ENCODE assay signal across 17 cellular contexts in the genomic region with DNA sequence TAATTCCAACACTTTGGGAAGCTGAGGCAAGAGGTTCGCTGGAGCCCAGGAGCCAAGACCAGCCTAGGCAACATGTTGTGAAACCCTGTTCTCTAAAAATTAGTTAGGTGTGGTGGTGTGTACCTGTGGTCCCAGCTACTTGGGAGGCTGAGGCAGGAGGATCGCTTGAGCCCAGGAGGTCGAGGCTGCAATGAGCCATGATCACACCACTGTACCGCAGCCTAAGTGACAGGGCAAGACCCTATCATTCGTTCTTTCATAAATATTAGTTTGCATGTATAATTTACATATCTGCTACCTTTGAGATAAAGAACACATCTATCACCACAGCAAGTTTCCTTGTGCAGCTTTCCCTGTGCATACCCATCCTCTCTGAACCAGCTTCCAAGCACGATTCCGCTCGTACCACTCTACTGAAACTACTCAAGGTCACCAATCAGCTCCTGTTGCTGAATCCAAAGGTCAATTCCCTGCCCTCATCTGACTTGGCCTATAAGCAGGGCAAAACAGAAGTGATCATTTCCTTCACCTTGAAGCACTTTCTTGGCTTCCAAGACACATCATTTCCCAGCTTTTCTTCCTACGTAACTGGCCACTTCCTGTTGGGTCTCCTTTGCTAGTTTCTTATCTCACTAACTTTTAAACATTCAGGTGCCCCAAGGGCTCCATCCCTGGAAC. TPM values are rescaled to one million over a fixed set of nuclear protein-coding genes. Genes with fewer than 3 reads are reported as not detected.
A peak's percentile ranks its signal among the peaks of the same experiment; 100 is the strongest.
DNase-seq lines count a peak whose midpoint lies in the region; ATAC-seq and TF ChIP-seq lines count a peak whose summit lies in the region.
"Had no signal": no experiment of that assay in that cellular context is flagged by ENCODE, and none has a peak within 500 bp of the region (broad histone marks: within the 10 kb centered on the region; RNA-seq: fewer than 3 reads in every experiment).

No MANE protein-coding gene starts in this region.

- H3K27me3 Mint-ChIP-seq in activated CD4-positive, alpha-beta T cell treated with anti-CD3 and anti-CD28 coated beads, Interleukin-2, amount 10 ng/mL, durations not matched to agents 24 days and 14 days: no peaks in the 10 kb centered on the region
- H3K27me3 Mint-ChIP-seq in activated CD4-positive, alpha-beta T cell treated with anti-CD3 and anti-CD28 coated beads, Interleukin-2, amount 10 ng/mL, durations not matched to agents 7 days and 5 days: no peaks in the 10 kb centered on the region
- no peaks in the 10 kb centered on the region for H3K27me3 Mint-ChIP-seq in progenitor cell of endocrine pancreas

- H3K27me3 ChIP-seq in Panc1 (ENCODE audit: control insufficient read depth, insufficient read depth, low read length): no peaks in the 10 kb centered on the region
- H3K27me3 ChIP-seq: colonic mucosa, gastrocnemius medialis had no signal

- H3K36me3 ChIP-seq in Panc1 (ENCODE audit: control insufficient read depth, insufficient read depth, low read length): no peaks in the 10 kb centered on the region
- H3K36me3 ChIP-seq: colonic mucosa, gastrocnemius medialis, left ventricle myocardium inferior had no signal

- no peak for DNase-seq in activated CD4-positive, alpha-beta T cell treated with anti-CD3 and anti-CD28 coated beads, Interleukin-2, amount 10 ng/mL, durations not matched to agents 24 days and 14 days
- no peak for DNase-seq in activated CD4-positive, alpha-beta T cell treated with anti-CD3 and anti-CD28 coated beads, Interleukin-2, amount 10 ng/mL, durations not matched to agents 7 days and 5 days
- DNase-seq in Panc1 (ENCODE audit: low read depth, low spot score) (no peak), dermis blood vessel endothelial cell (peak; percentile 54), progenitor cell of endocrine pancreas (ENCODE audit: low spot score, unreplicated experiment) (no peak), DMS79 (lab: John Stamatoyannopoulos, UW) (no peak)
- DNase-seq in stimulated activated CD4-positive, alpha-beta T cell treated with anti-CD3 and anti-CD28 coated beads, Interleukin-2, amount 100 ng/mL, for 48 hours: no peak
- DNase-seq: colonic mucosa; erythroblast; gastrocnemius medialis; HFFc6; left ventricle myocardium inferior; NCI-H69; stimulated activated CD4-positive, alpha-beta T cell treated with anti-CD3 and anti-CD28 coated beads, Interleukin-4, amount 100 ng/mL, for 24 hours had no signal

- peaks cover 21% of the 10 kb centered on the region for H3K36me3 Mint-ChIP-seq in activated CD4-positive, alpha-beta T cell treated with anti-CD3 and anti-CD28 coated beads, Interleukin-2, amount 10 ng/mL, durations not matched to agents 24 days and 14 days (ENCODE audit: low read depth)
- H3K36me3 Mint-ChIP-seq in activated CD4-positive, alpha-beta T cell treated with anti-CD3 and anti-CD28 coated beads, Interleukin-2, amount 10 ng/mL, durations not matched to agents 7 days and 5 days (ENCODE audit: low read depth): peaks cover 27% of the 10 kb centered on the region
- H3K36me3 Mint-ChIP-seq in progenitor cell of endocrine pancreas (ENCODE audit: insufficient read depth): peaks cover 13% of the 10 kb centered on the region

- H3K4me1 Mint-ChIP-seq in activated CD4-positive, alpha-beta T cell treated with anti-CD3 and anti-CD28 coated beads, Interleukin-2, amount 10 ng/mL, durations not matched to agents 24 days and 14 days: peaks cover 45% of the 10 kb centered on the region
- peaks cover 50% of the 10 kb centered on the region for H3K4me1 Mint-ChIP-seq in activated CD4-positive, alpha-beta T cell treated with anti-CD3 and anti-CD28 coated beads, Interleukin-2, amount 10 ng/mL, durations not matched to agents 7 days and 5 days
- H3K4me1 Mint-ChIP-seq in progenitor cell of endocrine pancreas (ENCODE audit: low read depth): peaks cover 43% of the 10 kb centered on the region

- no peak overlapping the region for H3K27ac ChIP-seq in Panc1 (ENCODE audit: low read length)
- H3K27ac ChIP-seq: C4-2B, colonic mucosa, gastrocnemius medialis, left ventricle myocardium inferior, parathyroid adenoma had no signal

- H3K4me3 Mint-ChIP-seq in activated CD4-positive, alpha-beta T cell treated with anti-CD3 and anti-CD28 coated beads, Interleukin-2, amount 10 ng/mL, durations not matched to agents 24 days and 14 days: peak overlapping the region; percentile 7
- no peak overlapping the region for H3K4me3 Mint-ChIP-seq in activated CD4-positive, alpha-beta T cell treated with anti-CD3 and anti-CD28 coated beads, Interleukin-2, amount 10 ng/mL, durations not matched to agents 7 days and 5 days
- H3K4me3 Mint-ChIP-seq in progenitor cell of endocrine pancreas (ENCODE audit: low read depth): no peak overlapping the region
- H3K4me3 Mint-ChIP-seq: HFFc6 had no signal

- no peaks in the 10 kb centered on the region for H3K9me3 ChIP-seq in Panc1 (ENCODE audit: control insufficient read depth, insufficient read depth, low read depth, low read length)
- H3K9me3 ChIP-seq: colonic mucosa, gastrocnemius medialis, left ventricle myocardium inferior had no signal

- no peak for TF ChIP-seq CTCF in Panc1 (IDR thresholded peaks at IDR 0.05)
- TF ChIP-seq CTCF in progenitor cell of endocrine pancreas (IDR thresholded peaks at IDR 0.05; ENCODE audit: unreplicated experiment): no peak

- no peak overlapping the region for H3K4me3 ChIP-seq in Panc1 (ENCODE audit: low read depth in 2 of 2, low read length in 2 of 2)
- H3K4me3 ChIP-seq: colonic mucosa, gastrocnemius medialis, left ventricle myocardium inferior had no signal

- H3K27ac Mint-ChIP-seq in activated CD4-positive, alpha-beta T cell treated with anti-CD3 and anti-CD28 coated beads, Interleukin-2, amount 10 ng/mL, durations not matched to agents 24 days and 14 days: peak overlapping the region; percentile 42
- no peak overlapping the region for H3K27ac Mint-ChIP-seq in activated CD4-positive, alpha-beta T cell treated with anti-CD3 and anti-CD28 coated beads, Interleukin-2, amount 10 ng/mL, durations not matched to agents 7 days and 5 days
- H3K27ac Mint-ChIP-seq in progenitor cell of endocrine pancreas: peak overlapping the region; percentile 19
- H3K27ac Mint-ChIP-seq: HFFc6 had no signal

- intact Hi-C loops in activated CD4-positive, alpha-beta T cell treated with anti-CD3 and anti-CD28 coated beads, Interleukin-2, amount 10 ng/mL, durations not matched to agents 24 days and 14 days (cut with micrococcal nuclease): no loop called here
- intact Hi-C loops in Panc1 (cut with micrococcal nuclease; ENCODE audit: unreplicated experiment): no loop called here

- CTCF ChIA-PET in activated CD4-positive, alpha-beta T cell treated with anti-CD3 and anti-CD28 coated beads, Interleukin-2, amount 10 ng/mL, durations not matched to agents 7 days and 5 days (lab: Charles Lee): interaction anchor here (0.8 to 1.1 kb wide), 2 partner anchors 13 to 24 kb away, joined by 3 read pairs; no protein-coding TSS in a partner anchor
- CTCF ChIA-PET in Panc1 (lab: Charles Lee): no interaction called here

- ATAC-seq in Panc1 (no peak), GM18511 (IDR thresholded peaks at IDR 0.05; ENCODE audit: unreplicated experiment) (no peak)
- ATAC-seq: gastrocnemius medialis had no signal

- in situ Hi-C loops in Panc1 (cut with HindIII; ENCODE audit: low pct_unique_long_range_greater_than_20kb, low sequenced_read_pairs): no loop called here

- H3K9me3 Mint-ChIP-seq in activated CD4-positive, alpha-beta T cell treated with anti-CD3 and anti-CD28 coated beads, Interleukin-2, amount 10 ng/mL, durations not matched to agents 24 days and 14 days: no peaks in the 10 kb centered on the region
- H3K9me3 Mint-ChIP-seq in activated CD4-positive, alpha-beta T cell treated with anti-CD3 and anti-CD28 coated beads, Interleukin-2, amount 10 ng/mL, durations not matched to agents 7 days and 5 days: peaks cover 3% of the 10 kb centered on the region
- no peaks in the 10 kb centered on the region for H3K9me3 Mint-ChIP-seq in progenitor cell of endocrine pancreas (ENCODE audit: low read depth)
- H3K9me3 Mint-ChIP-seq: HFFc6 had no signal

- POLR2A ChIA-PET in activated CD4-positive, alpha-beta T cell treated with anti-CD3 and anti-CD28 coated beads, Interleukin-2, amount 10 ng/mL, durations not matched to agents 7 days and 5 days (lab: Charles Lee): interaction anchor here (0.7 kb wide), 1 partner anchor 58 kb away, joined by 3 read pairs; no protein-coding TSS in a partner anchor
- POLR2A ChIA-PET in Panc1 (lab: Charles Lee): interaction anchor here (0.5 to 1.3 kb wide), 2 partner anchors 8 to 105 kb away, joined by 3 to 5 read pairs; no protein-coding TSS in a partner anchor

- TSS peak; percentile 28 for BruUV-seq in Panc1 (replicated peaks; lab: Mats Ljungman, UMichigan)

- H3K4me1 ChIP-seq in Panc1 (ENCODE audit: control insufficient read depth, insufficient read depth, low read length): peaks cover 12% of the 10 kb centered on the region
- H3K4me1 ChIP-seq: colonic mucosa had no signal

RNA-seq across cellular contexts. Expression of a gene that starts 49.1 kb away (rescaled TPM):
- total RNA-seq in activated CD4-positive, alpha-beta T cell treated with anti-CD3 and anti-CD28 coated beads, Interleukin-2, amount 10 ng/mL, durations not matched to agents 24 days and 14 days: 172 and 182 TPM in 2 replicates
- total RNA-seq in activated CD4-positive, alpha-beta T cell treated with anti-CD3 and anti-CD28 coated beads, Interleukin-2, amount 10 ng/mL, durations not matched to agents 7 days and 5 days: 100 to 1,000 TPM; 136 to 150 TPM
- total RNA-seq in Panc1 (2021; ENCODE audit: unreplicated experiment): 148 TPM
- polyA plus RNA-seq in Panc1 (2012; ENCODE audit: insufficient read length): 94.8 TPM
- 91.2 and 124 TPM in 2 replicates for total RNA-seq in dermis blood vessel endothelial cell
- 84.8 and 87.5 TPM in 2 replicates for total RNA-seq in progenitor cell of endocrine pancreas
